Comparison of ENCODE assay signal across 16 cellular contexts in the genomic region with DNA sequence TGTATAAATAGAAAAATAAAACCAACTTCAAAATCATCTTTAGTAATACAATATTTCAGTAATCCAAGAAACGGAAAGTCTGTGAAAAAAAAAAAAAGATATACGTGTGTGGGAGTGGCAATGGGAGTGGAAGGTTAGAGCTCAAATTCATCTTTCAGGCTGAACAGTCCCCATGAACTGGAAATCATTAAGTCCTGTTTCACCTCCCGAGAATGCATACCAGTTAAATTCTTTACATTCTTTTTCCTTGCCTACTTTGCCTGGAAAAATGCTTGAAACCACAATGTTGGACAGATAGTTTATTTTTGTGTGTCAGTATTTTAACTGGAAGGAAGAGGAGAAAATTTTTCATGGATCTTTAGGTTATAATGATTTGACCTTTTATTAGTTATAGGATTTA.
A peak's percentile ranks its signal among the peaks of the same experiment; 100 is the strongest.
DNase-seq lines count a peak whose midpoint lies in the region; ATAC-seq and TF ChIP-seq lines count a peak whose summit lies in the region.
"Had no signal": no experiment of that assay in that cellular context is flagged by ENCODE, and none has a peak within 500 bp of the region (broad histone marks: within the 10 kb centered on the region; RNA-seq: fewer than 3 reads in every experiment).

No MANE protein-coding gene starts in this region.

- peak overlapping the region; percentile 16 for H3K4me3 ChIP-seq in ACC112 (ENCODE audit: low read depth, low read length)
- H3K4me3 ChIP-seq in testis = no peak overlapping the region

- no peak for TF ChIP-seq POLR2A in testis (IDR thresholded peaks at IDR 0.05)

- H3K4me1 ChIP-seq in ACC112 (ENCODE audit: control insufficient read depth, insufficient read depth, low read length, unreplicated experiment) (peaks cover 40% of the 10 kb centered on the region), testis (no peaks in the 10 kb centered on the region)

- DNase-seq in HS-27A (ENCODE audit: low read depth) = peak; percentile 85
- peak; percentile 88 for DNase-seq in astrocyte of the hippocampus (ENCODE audit: low read depth, low spot score)
- peak; percentile 91 for DNase-seq in kidney tubule cell (ENCODE audit: low spot score)
- no peak for DNase-seq in testis
- no peak for DNase-seq in cerebellar nuclear complex (lab: John Stamatoyannopoulos, UW)
- DNase-seq: activated CD8-positive, alpha-beta memory T cell treated with anti-CD3 and anti-CD28 coated beads, Interleukin-2, amount 10 ng/mL, durations not matched to agents 7 days and 5 days; anterior cingulate cortex; CD4-positive, CD25-positive, alpha-beta regulatory T cell; immature natural killer cell; NCI-H1694 treated with DMSO at 0.1 percent for 48 hours; T-helper 9 cell had no signal

- no peak for ATAC-seq in GM19467 (IDR thresholded peaks at IDR 0.05; ENCODE audit: unreplicated experiment)
- no peak for ATAC-seq in HG03457 (IDR thresholded peaks at IDR 0.05; ENCODE audit: unreplicated experiment)
- ATAC-seq: activated CD8-positive, alpha-beta memory T cell treated with anti-CD3 and anti-CD28 coated beads, Interleukin-2, amount 10 ng/mL, durations not matched to agents 7 days and 5 days; natural killer cell treated with Interleukin-12 subunit alpha and Interleukin-12 subunit beta and Interleukin-15 and Interleukin-18, amount 100 ng/mL, for 72 hours; stimulated activated effector memory CD8-positive, alpha-beta T cell treated with anti-CD3 and anti-CD28 coated beads, Interleukin-12 subunit alpha, Interleukin-12 subunit beta, amount 100 ng/mL, for 72 hours had no signal

- H3K36me3 ChIP-seq in ACC112 (ENCODE audit: insufficient read depth, low read length) = no peaks in the 10 kb centered on the region
- H3K36me3 ChIP-seq in testis (ENCODE audit: low read depth, missing control alignments) = no peaks in the 10 kb centered on the region

- H3K9me3 ChIP-seq in testis = no peaks in the 10 kb centered on the region

- H2AFZ ChIP-seq in ACC112 (ENCODE audit: low read length, unreplicated experiment) = no peak overlapping the region

- no peaks in the 10 kb centered on the region for H3K79me2 ChIP-seq in ACC112 (ENCODE audit: control insufficient read depth, insufficient read depth, low read length, unreplicated experiment)

- H3K27me3 ChIP-seq in ACC112 (ENCODE audit: insufficient read depth, low read length) = no peaks in the 10 kb centered on the region
- no peaks in the 10 kb centered on the region for H3K27me3 ChIP-seq in testis

- WGBS in testis, 2 donors = 54 to 55% methylated on average over 3 of the region's 3 CpGs

- H3K27ac ChIP-seq in ACC112 (ENCODE audit: low read depth, low read length) (peak overlapping the region; percentile 85), testis (no peak overlapping the region)

- no peak for TF ChIP-seq CTCF in testis (IDR thresholded peaks at IDR 0.05)

- intact Hi-C loops in testis (cut with DNase I; ENCODE audit: low total_unique reads) = no loop called here

Comparison
In these comparisons a context has a peak if more than half of its experiments do, and no peak if none do; other contexts are left out.
1. DNase-seq: peak in HS-27A (single experiment), astrocyte of the hippocampus (single experiment) and kidney tubule cell (single experiment); none in testis (single experiment) and cerebellar nuclear complex (0 of 2).